Comparison of ENCODE assay signal across 8 cellular contexts in genomic region chr19:3983936-3984583, GRCh38. TPM values are rescaled to one million over a fixed set of nuclear protein-coding genes. Genes with fewer than 3 reads are reported as not detected.
DNase-seq lines count a peak whose midpoint lies in the region; ATAC-seq and TF ChIP-seq lines count a peak whose summit lies in the region.

No MANE protein-coding gene starts in this region.

- H3K9ac ChIP-seq in BLaER1 treated with 17β-estradiol and CSF1 and Interleukin-3, amounts not matched to agents 10 nM and 100 nM = peak overlapping the region; percentile 97 to 100 (median 98)

- intact Hi-C loops in left ventricle myocardium inferior (cut with micrococcal nuclease) = loop anchor here (10.0 kb wide), 1 partner anchor 151 kb away; no protein-coding TSS in a partner anchor

- H3K27me3 Mint-ChIP-seq in HFFc6 (ENCODE audit: insufficient read depth) = peaks cover 50% of the 10 kb centered on the region
- no peaks in the 10 kb centered on the region for H3K27me3 Mint-ChIP-seq in activated T-helper 17 cell treated with anti-CD3 and anti-CD28 coated beads, Interleukin-2, amount 50 U/mL, for 72 hours

- peaks cover 56 to 58% (median 57%) of the 10 kb centered on the region in 11 experiments for H3K36me3 ChIP-seq in BLaER1 treated with 17β-estradiol and CSF1 and Interleukin-3, amounts not matched to agents 10 nM and 100 nM
- H3K36me3 ChIP-seq in left ventricle myocardium inferior = peaks cover 55% of the 10 kb centered on the region

- peak overlapping the region; percentile 91 to 99 (median 98) for H3K27ac ChIP-seq in BLaER1 treated with 17β-estradiol and CSF1 and Interleukin-3, amounts not matched to agents 10 nM and 100 nM
- H3K27ac ChIP-seq in left ventricle myocardium inferior (replicated peaks) = peak overlapping the region; percentile 93

- no peak for TF ChIP-seq CTCF in HFFc6 (IDR thresholded peaks at IDR 0.05)
- TF ChIP-seq CTCF in left ventricle myocardium inferior (IDR thresholded peaks at IDR 0.05; ENCODE audit: borderline replicate concordance) = no peak

- H3K4me1 ChIP-seq in BLaER1 treated with 17β-estradiol and CSF1 and Interleukin-3, amounts not matched to agents 10 nM and 100 nM = peaks cover 65 to 77% (median 73%) of the 10 kb centered on the region in 10 experiments
- H3K4me1 ChIP-seq in left ventricle myocardium inferior = peaks cover 70% of the 10 kb centered on the region

- H3K4me3 ChIP-seq in BLaER1 treated with 17β-estradiol and CSF1 and Interleukin-3, amounts not matched to agents 10 nM and 100 nM = peak overlapping the region; percentile 88 to 100 (median 100)
- peak overlapping the region; percentile 88 for H3K4me3 ChIP-seq in left ventricle myocardium inferior
- peak overlapping the region; percentile 71 for H3K4me3 ChIP-seq in skeletal muscle cell (ENCODE audit: low read depth, low read length)

- H3K9me3 Mint-ChIP-seq in HFFc6 = peaks cover 12% of the 10 kb centered on the region
- H3K9me3 Mint-ChIP-seq in activated T-helper 17 cell treated with anti-CD3 and anti-CD28 coated beads, Interleukin-2, amount 50 U/mL, for 72 hours = no peaks in the 10 kb centered on the region

- H3K36me3 Mint-ChIP-seq in HFFc6 (ENCODE audit: low read depth) = peaks cover 44% of the 10 kb centered on the region
- H3K36me3 Mint-ChIP-seq in activated T-helper 17 cell treated with anti-CD3 and anti-CD28 coated beads, Interleukin-2, amount 50 U/mL, for 72 hours (ENCODE audit: low read depth) = peaks cover 66% of the 10 kb centered on the region

- peaks cover 60 to 62% (median 61%) of the 10 kb centered on the region in 11 experiments for H4K20me1 ChIP-seq in BLaER1 treated with 17β-estradiol and CSF1 and Interleukin-3, amounts not matched to agents 10 nM and 100 nM

- no peaks in the 10 kb centered on the region; a peak in 1 of 22 replicates for H3K9me3 ChIP-seq in BLaER1 treated with 17β-estradiol and CSF1 and Interleukin-3, amounts not matched to agents 10 nM and 100 nM (replicated peaks in 1 of 11)
- no peaks in the 10 kb centered on the region for H3K9me3 ChIP-seq in left ventricle myocardium inferior (replicated peaks)

- H3K4me2 ChIP-seq in BLaER1 treated with 17β-estradiol and CSF1 and Interleukin-3, amounts not matched to agents 10 nM and 100 nM = peak overlapping the region; percentile 92 to 100 (median 99)

- H3K27me3 ChIP-seq in BLaER1 treated with 17β-estradiol and CSF1 and Interleukin-3, amounts not matched to agents 10 nM and 100 nM = no peaks in the 10 kb centered on the region
- H3K27me3 ChIP-seq in left ventricle myocardium inferior (ENCODE audit: low read depth) = no peaks in the 10 kb centered on the region

- H3K4me1 Mint-ChIP-seq in HFFc6 (ENCODE audit: low read depth) = peaks cover 54% of the 10 kb centered on the region
- peaks cover 28% of the 10 kb centered on the region for H3K4me1 Mint-ChIP-seq in activated T-helper 17 cell treated with anti-CD3 and anti-CD28 coated beads, Interleukin-2, amount 50 U/mL, for 72 hours

- H3K4me3 Mint-ChIP-seq in HFFc6 = peak overlapping the region; percentile 99
- H3K4me3 Mint-ChIP-seq in activated T-helper 17 cell treated with anti-CD3 and anti-CD28 coated beads, Interleukin-2, amount 50 U/mL, for 72 hours = peak overlapping the region; percentile 98

- DNase-seq in HFFc6 = no peak
- DNase-seq in left ventricle myocardium inferior = no peak
- DNase-seq in skeletal muscle cell (ENCODE audit: low read depth) = no peak
- DNase-seq in NCI-H2196 (lab: John Stamatoyannopoulos, UW; ENCODE audit: unreplicated experiment) = no peak
- no peak for DNase-seq in GOT3 (lab: John Stamatoyannopoulos, UW)

- no peak for ATAC-seq in activated T-helper 17 cell treated with anti-CD3 and anti-CD28 coated beads, Interleukin-2, amount 50 U/mL, for 72 hours (replicated peaks)
- ATAC-seq in HG02938 (IDR thresholded peaks at IDR 0.05; ENCODE audit: unreplicated experiment) = no peak

- H3K27ac Mint-ChIP-seq in HFFc6 = peak overlapping the region; percentile 98
- peak overlapping the region; percentile 97 for H3K27ac Mint-ChIP-seq in activated T-helper 17 cell treated with anti-CD3 and anti-CD28 coated beads, Interleukin-2, amount 50 U/mL, for 72 hours

RNA-seq across cellular contexts. Expression of gene EEF2, which starts 1.2 kb away (rescaled TPM):
- total RNA-seq in HFFc6 (2021; fragmentation: NEBNext Ultra II Directional; extraction: Animal tissue kit (Norgen Biotek cat#: 25700)) = 1,000 to 10,000 TPM; 2,555 to 2,867 (median 2,696) TPM
- total RNA-seq in activated T-helper 17 cell treated with anti-CD3 and anti-CD28 coated beads, Interleukin-2, amount 50 U/mL, for 72 hours = 1,000 to 10,000 TPM; 3,211 to 3,379 TPM
- 2,303 TPM for total RNA-seq in left ventricle myocardium inferior

RNA-seq across cellular contexts. Expression of gene DAPK3, which starts 13.2 kb away (rescaled TPM):
- 100 to 1,000 TPM; 116 to 140 (median 128) TPM for total RNA-seq in HFFc6 (2021; fragmentation: NEBNext Ultra II Directional; extraction: Animal tissue kit (Norgen Biotek cat#: 25700))
- 10 to 100 TPM; 37.5 to 40.6 TPM for total RNA-seq in activated T-helper 17 cell treated with anti-CD3 and anti-CD28 coated beads, Interleukin-2, amount 50 U/mL, for 72 hours
- total RNA-seq in left ventricle myocardium inferior = 74.6 TPM

RNA-seq across cellular contexts. Expression of gene PIAS4, which starts 23.5 kb away (rescaled TPM):
- 10 to 100 TPM; 20.0 to 26.0 (median 23.3) TPM for total RNA-seq in HFFc6 (2021; fragmentation: NEBNext Ultra II Directional; extraction: Animal tissue kit (Norgen Biotek cat#: 25700))
- total RNA-seq in activated T-helper 17 cell treated with anti-CD3 and anti-CD28 coated beads, Interleukin-2, amount 50 U/mL, for 72 hours = 10 to 100 TPM; 32.8 to 39.1 TPM
- 15.4 TPM for total RNA-seq in left ventricle myocardium inferior

RNA-seq across cellular contexts. Expression of gene NMRK2, which starts 51.2 kb away (rescaled TPM):
- not detected for total RNA-seq in HFFc6 (2021; fragmentation: NEBNext Ultra II Directional; extraction: Animal tissue kit (Norgen Biotek cat#: 25700))
- not detected for total RNA-seq in activated T-helper 17 cell treated with anti-CD3 and anti-CD28 coated beads, Interleukin-2, amount 50 U/mL, for 72 hours
- total RNA-seq in left ventricle myocardium inferior = 458 TPM
